10 cellular contexts compared by ENCODE assay signal in genomic region chr5:116571568-116572321, GRCh38. TPM values are rescaled to one million over a fixed set of nuclear protein-coding genes. Genes with fewer than 3 reads are reported as not detected.
DNase-seq lines count a peak whose midpoint lies in the region; ATAC-seq and TF ChIP-seq lines count a peak whose summit lies in the region.
"Had no signal": no experiment of that assay in that cellular context is flagged by ENCODE, and none has a peak within 500 bp of the region (broad histone marks: within the 10 kb centered on the region; RNA-seq: fewer than 3 reads in every experiment).

No MANE protein-coding gene starts in this region.

- intact Hi-C loops in heart right ventricle (cut with DNase I) (loop anchor here in 3 of 10 donors (5.0 to 10.0 kb wide), 2 partner anchors 434 to 437 kb away; no protein-coding TSS in a partner anchor), cardiac septum (cut with DNase I) (loop anchor here (5.0 kb wide), 1 partner anchor 434 kb away; no protein-coding TSS in a partner anchor), vagina (cut with DNase I) (no loop called here)

- H3K27ac ChIP-seq in heart right ventricle (peak overlapping the region in 6 of 10 donors; percentile 3 to 91 (median 82)), duodenal mucosa (ENCODE audit: low read depth, low read length) (peak overlapping the region; percentile 71), muscle layer of colon (ENCODE audit: low read depth, low read length) (peak overlapping the region; percentile 76), vagina (peak overlapping the region; percentile 71)
- H3K27ac ChIP-seq: BLaER1 had no signal

- H3K36me3 ChIP-seq in heart right ventricle (no peaks in the 10 kb centered on the region), duodenal mucosa (ENCODE audit: control insufficient read depth in 1 of 2, insufficient read depth in 2 of 2, low read length in 2 of 2) (no peaks in the 10 kb centered on the region), muscle layer of colon (ENCODE audit: insufficient read depth, low read length) (no peaks in the 10 kb centered on the region), vagina (no peaks in the 10 kb centered on the region)
- H3K36me3 ChIP-seq: BLaER1 had no signal

- H3K4me1 ChIP-seq in heart right ventricle (peaks cover 0 to 68% (median 38%) of the 10 kb centered on the region in 9 donors), duodenal mucosa (ENCODE audit: control insufficient read depth in 1 of 2, insufficient read depth in 2 of 2, low read length in 2 of 2) (peaks cover 22 to 29% of the 10 kb centered on the region in 2 donors), muscle layer of colon (ENCODE audit: insufficient read depth, low read length) (peaks cover 5% of the 10 kb centered on the region), vagina (peaks cover 36% of the 10 kb centered on the region)

- peak in 1 of 9 donors; percentile 9 for TF ChIP-seq CTCF in heart right ventricle (IDR thresholded peaks at IDR 0.05)
- TF ChIP-seq CTCF in vagina (IDR thresholded peaks at IDR 0.05) = no peak

- DNase-seq in heart right ventricle (no peak), cardiac septum (ENCODE audit: low spot score) (no peak), vagina (ENCODE audit: extremely low spot score in 2 of 2) (no peak), midbrain (lab: John Stamatoyannopoulos, UW) (no peak), cerebellar nuclear complex (lab: John Stamatoyannopoulos, UW) (no peak)

- H3K9ac ChIP-seq in duodenal mucosa (ENCODE audit: low read depth in 1 of 2, low read length in 2 of 2) = peak overlapping the region; percentile 85 to 90
- H3K9ac ChIP-seq in muscle layer of colon (ENCODE audit: low read length) = peak overlapping the region; percentile 16
- H3K9ac ChIP-seq: BLaER1 had no signal

- H3K27me3 ChIP-seq in heart right ventricle = peaks cover 0 to 74% (median 23%) of the 10 kb centered on the region in 7 donors
- H3K27me3 ChIP-seq in duodenal mucosa (ENCODE audit: control insufficient read depth in 1 of 2, insufficient read depth in 2 of 2, low read length in 2 of 2) = peaks cover 8 to 12% of the 10 kb centered on the region in 2 donors
- no peaks in the 10 kb centered on the region for H3K27me3 ChIP-seq in muscle layer of colon (ENCODE audit: control insufficient read depth in 1 of 2, insufficient read depth in 2 of 2, low read length in 2 of 2)
- no peaks in the 10 kb centered on the region for H3K27me3 ChIP-seq in vagina

- peak overlapping the region; percentile 54 to 85 (median 72) for H3K4me3 ChIP-seq in heart right ventricle
- H3K4me3 ChIP-seq in duodenal mucosa (ENCODE audit: low read depth in 1 of 2, low read length in 2 of 2) = peak overlapping the region; percentile 87 to 88
- H3K4me3 ChIP-seq in muscle layer of colon (ENCODE audit: low read depth in 1 of 2, low read length in 2 of 2) = peak overlapping the region; percentile 79 to 86
- peak overlapping the region; percentile 69 to 75 for H3K4me3 ChIP-seq in vagina
- H3K4me3 ChIP-seq: BLaER1, K562 had no signal

- ATAC-seq in heart right ventricle (no peak), GM18505 (IDR thresholded peaks at IDR 0.05; ENCODE audit: unreplicated experiment) (no peak)
- ATAC-seq: K562 had no signal

- H3K9me3 ChIP-seq in heart right ventricle = no peaks in the 10 kb centered on the region
- H3K9me3 ChIP-seq in duodenal mucosa (ENCODE audit: control insufficient read depth in 1 of 2, low read length in 2 of 2) = no peaks in the 10 kb centered on the region
- H3K9me3 ChIP-seq in muscle layer of colon (ENCODE audit: low read length) = no peaks in the 10 kb centered on the region
- no peaks in the 10 kb centered on the region for H3K9me3 ChIP-seq in vagina
- H3K9me3 ChIP-seq: BLaER1 had no signal

- 37% methylated on average over 16 of the region's 16 CpGs for WGBS in heart right ventricle, 2 donors

- TF ChIP-seq POLR2A in vagina (IDR thresholded peaks at IDR 0.05) = no peak
- TF ChIP-seq POLR2A in GM18505 (IDR thresholded peaks at IDR 0.05; ENCODE audit: borderline replicate concordance, extremely low read depth, insufficient read depth, insufficient read length) = no peak

RNA-seq across cellular contexts. Expression of gene SEMA6A, which starts 2.9 kb away (rescaled TPM):
- total RNA-seq in heart right ventricle = 10 to 100 TPM in 2 of 10 donors, 1 to 10 TPM in 8; 2.9 to 11.3 (median 8.3) TPM
- 1 to 10 TPM; 3.0 to 4.2 TPM for polyA plus RNA-seq in heart right ventricle
- total RNA-seq in cardiac septum = 4.5 TPM
- total RNA-seq in vagina = 28.7 TPM
